Comparison of ENCODE assay signal across 8 cellular contexts in the genomic region with DNA sequence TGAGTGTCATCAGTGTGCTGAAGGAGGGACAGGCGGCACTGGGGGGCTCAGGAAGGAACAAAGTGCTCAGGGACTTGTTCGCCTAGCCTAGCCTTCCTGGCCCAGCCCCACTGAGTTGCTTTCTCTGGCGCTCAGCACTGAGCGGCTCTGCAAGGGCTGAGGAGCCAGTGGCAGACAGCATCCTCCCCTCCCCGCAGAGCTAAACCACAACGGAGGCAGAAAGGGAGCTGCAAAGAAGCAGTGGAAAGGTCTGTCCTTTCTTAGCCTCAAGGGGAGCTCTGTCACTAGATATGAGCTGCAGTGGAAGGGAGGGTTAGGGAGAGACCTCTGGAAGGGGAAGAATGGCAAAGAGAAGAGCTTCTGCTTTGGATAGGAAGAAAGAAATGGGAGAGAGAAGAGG.
DNase-seq lines count a peak whose midpoint lies in the region; ATAC-seq and TF ChIP-seq lines count a peak whose summit lies in the region.

No MANE protein-coding gene starts in this region.

- H3K36me3 Mint-ChIP-seq in activated T-helper 1 cell treated with anti-CD3 and anti-CD28 coated beads, Interleukin-12 subunit alpha, Interleukin-12 subunit beta, Interleukin-2, Interleukin-4 antibody, amounts not matched to agents 30 ng/mL and 10 ng/mL and 1 ng/mL, durations not matched to agents 14 hours and 24 hours and 36 hours (ENCODE audit: low read depth) = peaks cover 11% of the 10 kb centered on the region

- no peaks in the 10 kb centered on the region for H3K27me3 Mint-ChIP-seq in activated T-helper 1 cell treated with anti-CD3 and anti-CD28 coated beads, Interleukin-12 subunit alpha, Interleukin-12 subunit beta, Interleukin-2, Interleukin-4 antibody, amounts not matched to agents 30 ng/mL and 10 ng/mL and 1 ng/mL, durations not matched to agents 14 hours and 24 hours and 36 hours (ENCODE audit: insufficient read depth)

- no peak for TF ChIP-seq POLR2A in NB4 (IDR thresholded peaks at IDR 0.05; ENCODE audit: extremely low read depth, insufficient read length)

- no peaks in the 10 kb centered on the region for H3K9me3 Mint-ChIP-seq in activated T-helper 1 cell treated with anti-CD3 and anti-CD28 coated beads, Interleukin-12 subunit alpha, Interleukin-12 subunit beta, Interleukin-2, Interleukin-4 antibody, amounts not matched to agents 30 ng/mL and 10 ng/mL and 1 ng/mL, durations not matched to agents 14 hours and 24 hours and 36 hours

- DNase-seq in CD1c-positive myeloid dendritic cell (ENCODE audit: extremely low spot score) (peak; percentile 17), NB4 (ENCODE audit: low read depth) (peak; percentile 61), islet precursor cell (peak; percentile 95), DMS153 treated with DMSO at 0.1 percent for 48 hours (lab: John Stamatoyannopoulos, UW; ENCODE audit: unreplicated experiment) (no peak), NCI-H748 treated with DMSO at 0.1 percent for 48 hours (lab: John Stamatoyannopoulos, UW) (no peak), foreskin melanocyte (no peak)
- peak; percentile 47 for DNase-seq in activated T-helper 1 cell treated with anti-CD3 and anti-CD28 coated beads, Interleukin-12 subunit alpha, Interleukin-12 subunit beta, Interleukin-2, Interleukin-4 antibody, amounts not matched to agents 30 ng/mL and 10 ng/mL and 1 ng/mL, durations not matched to agents 14 hours and 24 hours and 36 hours (ENCODE audit: low spot score)

- H3K4me1 Mint-ChIP-seq in activated T-helper 1 cell treated with anti-CD3 and anti-CD28 coated beads, Interleukin-12 subunit alpha, Interleukin-12 subunit beta, Interleukin-2, Interleukin-4 antibody, amounts not matched to agents 30 ng/mL and 10 ng/mL and 1 ng/mL, durations not matched to agents 14 hours and 24 hours and 36 hours (ENCODE audit: low read depth) = peaks cover 35% of the 10 kb centered on the region

- H3K27ac Mint-ChIP-seq in activated T-helper 1 cell treated with anti-CD3 and anti-CD28 coated beads, Interleukin-12 subunit alpha, Interleukin-12 subunit beta, Interleukin-2, Interleukin-4 antibody, amounts not matched to agents 30 ng/mL and 10 ng/mL and 1 ng/mL, durations not matched to agents 14 hours and 24 hours and 36 hours = peak overlapping the region; percentile 25

- H3K4me3 Mint-ChIP-seq in activated T-helper 1 cell treated with anti-CD3 and anti-CD28 coated beads, Interleukin-12 subunit alpha, Interleukin-12 subunit beta, Interleukin-2, Interleukin-4 antibody, amounts not matched to agents 30 ng/mL and 10 ng/mL and 1 ng/mL, durations not matched to agents 14 hours and 24 hours and 36 hours = no peak overlapping the region

- peak; percentile 19 for TF ChIP-seq CTCF in NB4 (IDR thresholded peaks at IDR 0.05; ENCODE audit: low read depth, low read length)

- ATAC-seq in HG02759 (IDR thresholded peaks at IDR 0.05; ENCODE audit: unreplicated experiment) = no peak

- no peak overlapping the region for H3K4me3 ChIP-seq in NB4 (ENCODE audit: low read depth, low read length)

- intact Hi-C loops in activated T-helper 1 cell treated with anti-CD3 and anti-CD28 coated beads, Interleukin-12 subunit alpha, Interleukin-12 subunit beta, Interleukin-2, Interleukin-4 antibody, amounts not matched to agents 30 ng/mL and 10 ng/mL and 1 ng/mL, durations not matched to agents 14 hours and 24 hours and 36 hours (cut with micrococcal nuclease) = loop anchor here (1.0 to 2.0 kb wide), 3 partner anchors 81 to 101 kb away; partner anchors contain the start of gene CLPB

Comparison
In these comparisons a context has a peak if more than half of its experiments do, and no peak if none do; other contexts are left out.
1. DNase-seq: peak in CD1c-positive myeloid dendritic cell (single experiment), NB4 (single experiment), activated T-helper 1 cell treated with anti-CD3 and anti-CD28 coated beads, Interleukin-12 subunit alpha, Interleukin-12 subunit beta, Interleukin-2, Interleukin-4 antibody, amounts not matched to agents 30 ng/mL and 10 ng/mL and 1 ng/mL, durations not matched to agents 14 hours and 24 hours and 36 hours (single experiment) and islet precursor cell (single experiment); none in DMS153 treated with DMSO at 0.1 percent for 48 hours (single experiment), NCI-H748 treated with DMSO at 0.1 percent for 48 hours (single experiment) and foreskin melanocyte (single experiment).